ENCODE assay signal across 8 cellular contexts in the genomic region with DNA sequence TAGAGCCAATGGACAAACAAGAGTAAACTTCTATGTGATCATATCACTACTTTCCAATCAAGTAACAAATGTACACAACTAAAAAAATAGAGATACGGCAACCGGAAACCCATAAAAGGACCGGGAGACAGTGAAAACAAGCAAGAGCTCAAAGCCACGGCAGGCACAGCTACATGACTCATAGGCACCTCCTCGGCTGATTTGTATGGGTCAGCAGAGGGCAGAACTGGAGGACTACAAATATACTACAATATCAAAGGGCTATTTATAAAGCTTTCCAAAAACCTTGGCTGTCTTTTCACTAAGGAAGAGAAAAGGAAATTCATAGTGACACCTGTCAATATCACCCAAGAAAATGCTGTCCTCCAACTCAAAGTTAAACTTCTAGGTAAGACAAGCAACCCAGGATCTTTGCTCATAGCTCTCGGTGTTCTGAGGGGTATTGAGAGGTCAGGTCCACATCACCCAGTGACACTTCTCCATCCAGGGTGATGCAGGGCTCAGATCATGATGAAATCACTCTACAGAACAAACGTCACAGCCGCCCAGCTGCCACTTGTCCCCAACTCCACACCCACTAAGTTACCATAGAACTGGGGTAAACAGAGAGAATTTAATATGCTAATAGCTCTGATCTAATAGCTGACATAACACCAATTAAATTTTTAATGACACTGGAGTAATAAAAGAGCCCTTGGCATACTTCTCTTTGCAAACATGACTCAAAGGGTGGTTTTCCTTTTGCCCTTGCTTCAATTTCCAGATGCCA. TPM values are rescaled to one million over a fixed set of nuclear protein-coding genes. Genes with fewer than 3 reads are reported as not detected.
DNase-seq lines count a peak whose midpoint lies in the region; ATAC-seq and TF ChIP-seq lines count a peak whose summit lies in the region.

No MANE protein-coding gene starts in this region.

- no peaks in the 10 kb centered on the region for H4K20me1 ChIP-seq in Loucy (ENCODE audit: insufficient read depth, low read length, poor library complexity, severe bottlenecking)

- H3K36me3 Mint-ChIP-seq in Caco-2 (ENCODE audit: insufficient read depth, unreplicated experiment): peaks cover 24% of the 10 kb centered on the region
- peaks cover 27% of the 10 kb centered on the region for H3K36me3 Mint-ChIP-seq in activated CD4-positive, alpha-beta memory T cell treated with anti-CD3 and anti-CD28 coated beads for 36 hours

- H3K36me3 ChIP-seq in Caco-2 (ENCODE audit: control insufficient read depth, insufficient read depth, low read length): no peaks in the 10 kb centered on the region
- peaks cover 17% of the 10 kb centered on the region; the same call in 1 of the 2 replicates for H3K36me3 ChIP-seq in Loucy (ENCODE audit: insufficient read depth, low read length)
- peaks cover 0 to 6% of the 10 kb centered on the region in 2 experiments for H3K36me3 ChIP-seq in trophoblast cell (ENCODE audit: control insufficient read depth in 1 of 2, insufficient read depth in 2 of 2, low read length in 2 of 2)
- peaks cover 0 to 50% (median 6%) of the 10 kb centered on the region in 6 donors for H3K36me3 ChIP-seq in spleen

- H3K4ac ChIP-seq in trophoblast cell (ENCODE audit: low read depth, low read length): no peak overlapping the region

- no peak overlapping the region for H2BK120ac ChIP-seq in trophoblast cell (ENCODE audit: insufficient read depth, low read length, poor library complexity)

- no peaks in the 10 kb centered on the region for H3K9me2 ChIP-seq in Loucy (replicated peaks; ENCODE audit: low read depth, low read length)

- H4K8ac ChIP-seq in trophoblast cell (ENCODE audit: low read depth, low read length): no peak overlapping the region

- H2BK12ac ChIP-seq in trophoblast cell (ENCODE audit: low read length): no peak overlapping the region

- H4K12ac ChIP-seq in trophoblast cell (ENCODE audit: low read depth, low read length): no peak overlapping the region

- peak overlapping the region; percentile 12 for H3K4me3 Mint-ChIP-seq in Caco-2 (ENCODE audit: unreplicated experiment)
- H3K4me3 Mint-ChIP-seq in activated CD4-positive, alpha-beta memory T cell treated with anti-CD3 and anti-CD28 coated beads for 36 hours: no peak overlapping the region

- no peaks in the 10 kb centered on the region for H3K79me1 ChIP-seq in trophoblast cell (ENCODE audit: low read length)

- intact Hi-C loops in Caco-2 (cut with micrococcal nuclease; ENCODE audit: unreplicated experiment) (loop anchor here (1.0 to 5.0 kb wide), 2 partner anchors 42 to 86 kb away; partner anchors contain the start of genes HBEGF and PFDN1), spleen (cut with DNase I; ENCODE audit: low total_unique reads) (no loop called here)
- intact Hi-C loops in activated CD4-positive, alpha-beta memory T cell treated with anti-CD3 and anti-CD28 coated beads for 36 hours (cut with micrococcal nuclease): no loop called here

- H3K27ac ChIP-seq in trophoblast cell (ENCODE audit: low read depth, low read length): no peak overlapping the region
- peak overlapping the region in 3 of 8 donors; percentile 2 to 32 (median 24) for H3K27ac ChIP-seq in spleen

- H3K9me3 ChIP-seq in Caco-2 (no peaks in the 10 kb centered on the region), Loucy (ENCODE audit: insufficient read depth, low read depth, low read length) (no peaks in the 10 kb centered on the region), trophoblast cell (ENCODE audit: insufficient read depth, low read depth, low read length) (no peaks in the 10 kb centered on the region), spleen (no peaks in the 10 kb centered on the region)

- H3K23ac ChIP-seq in trophoblast cell (ENCODE audit: low read length): no peak overlapping the region

- H3K4me2 ChIP-seq in Loucy (ENCODE audit: low read depth, low read length, poor library complexity, severe bottlenecking) (peak overlapping the region; percentile 47), trophoblast cell (ENCODE audit: low read length) (no peak overlapping the region)

- H3K4me3 ChIP-seq in Caco-2 (ENCODE audit: low read depth, low read length) (no peak overlapping the region), Loucy (ENCODE audit: low read length, poor library complexity, severe bottlenecking) (peak overlapping the region; percentile 28), trophoblast cell (ENCODE audit: low read depth, low read length) (no peak overlapping the region), spleen (no peak overlapping the region)

- WGBS in trophoblast cell (ENCODE audit: extremely low coverage, insufficient coverage, insufficient read length): no CpG with 5 or more reads among the region's 8 CpGs
- WGBS in spleen, 5 donors: 46 to 72% (median 55%) methylated on average over 8 of the region's 8 CpGs

- H3K79me2 ChIP-seq in Loucy (ENCODE audit: insufficient read depth, low read length): peaks cover 11% of the 10 kb centered on the region; the same call in 1 of the 2 replicates
- no peaks in the 10 kb centered on the region for H3K79me2 ChIP-seq in trophoblast cell (ENCODE audit: control insufficient read depth, insufficient read depth, low read length, poor library complexity)

- H3K18ac ChIP-seq in trophoblast cell (ENCODE audit: low read length): no peak overlapping the region

- H3K4me1 ChIP-seq in Caco-2 (peaks cover 11% of the 10 kb centered on the region), Loucy (ENCODE audit: insufficient read depth, low read length, poor library complexity, severe bottlenecking) (no peaks in the 10 kb centered on the region), trophoblast cell (ENCODE audit: control insufficient read depth in 1 of 2, insufficient read depth in 2 of 2, low read length in 2 of 2) (peaks cover 2 to 4% of the 10 kb centered on the region in 2 experiments), spleen (peaks cover 0 to 40% (median 11%) of the 10 kb centered on the region in 6 donors)

- no peak for TF ChIP-seq POLR2A in spleen (IDR thresholded peaks at IDR 0.05)

- H3F3A ChIP-seq in Loucy (ENCODE audit: low read depth): no peaks in the 10 kb centered on the region

- no TSS peak for BruUV-seq in Caco-2 (replicated peaks; lab: Mats Ljungman, UMichigan)

- H4K91ac ChIP-seq in trophoblast cell (ENCODE audit: low read depth, low read length): no peak overlapping the region

- peak in 1 of 2 experiments; percentile 11 for TF ChIP-seq CTCF in Caco-2 (IDR thresholded peaks at IDR 0.05; ENCODE audit: insufficient read depth in 1 of 2, low read depth in 1 of 2, low read length in 1 of 2, severe bottlenecking in 1 of 2, unreplicated experiment in 1 of 2)
- no peak for TF ChIP-seq CTCF in Loucy (conservative IDR thresholded peaks at IDR 0.05; ENCODE audit: low read length)
- TF ChIP-seq CTCF in spleen (IDR thresholded peaks at IDR 0.05 in 8 of 11, conservative IDR thresholded peaks at IDR 0.05 in 3 of 11): no peak

- no peak for ATAC-seq in HG03439 (IDR thresholded peaks at IDR 0.05; ENCODE audit: unreplicated experiment)

- no peaks in the 10 kb centered on the region for H3K9me3 Mint-ChIP-seq in Caco-2 (ENCODE audit: unreplicated experiment)
- no peaks in the 10 kb centered on the region for H3K9me3 Mint-ChIP-seq in activated CD4-positive, alpha-beta memory T cell treated with anti-CD3 and anti-CD28 coated beads for 36 hours

- H3K27ac Mint-ChIP-seq in Caco-2 (ENCODE audit: unreplicated experiment): peak overlapping the region; percentile 64
- peak overlapping the region; percentile 6 for H3K27ac Mint-ChIP-seq in activated CD4-positive, alpha-beta memory T cell treated with anti-CD3 and anti-CD28 coated beads for 36 hours

- POLR2A ChIA-PET in Caco-2 (lab: Charles Lee): interaction anchor here (0.5 to 1.5 kb wide), 5 partner anchors 37 to 386 kb away, joined by 3 to 15 read pairs (median 5); partner anchors contain the start of genes HBEGF, IK, NDUFA2 and PFDN1
- POLR2A ChIA-PET in activated CD4-positive, alpha-beta memory T cell treated with anti-CD3 and anti-CD28 coated beads for 36 hours (lab: Charles Lee): interaction anchor here (0.6 to 2.2 kb wide), 2 partner anchors 10 to 17 kb away, joined by 3 to 7 read pairs; no protein-coding TSS in a partner anchor

- no peak overlapping the region for H2AK5ac ChIP-seq in trophoblast cell (ENCODE audit: low read length)

- no peak overlapping the region for H2AFZ ChIP-seq in Loucy (ENCODE audit: low read length)
- H2AFZ ChIP-seq in trophoblast cell (ENCODE audit: insufficient read depth, low read length, poor library complexity): no peak overlapping the region

- no peaks in the 10 kb centered on the region for H3K27me3 Mint-ChIP-seq in Caco-2 (ENCODE audit: insufficient read depth, unreplicated experiment)
- H3K27me3 Mint-ChIP-seq in activated CD4-positive, alpha-beta memory T cell treated with anti-CD3 and anti-CD28 coated beads for 36 hours: no peaks in the 10 kb centered on the region

- peaks cover 35% of the 10 kb centered on the region for H3K4me1 Mint-ChIP-seq in Caco-2 (ENCODE audit: low read depth, unreplicated experiment)
- H3K4me1 Mint-ChIP-seq in activated CD4-positive, alpha-beta memory T cell treated with anti-CD3 and anti-CD28 coated beads for 36 hours (ENCODE audit: low read depth): peaks cover 62% of the 10 kb centered on the region

- CTCF ChIA-PET in Caco-2 (lab: Charles Lee): interaction anchor here (0.6 to 2.0 kb wide), 9 partner anchors 17 to 139 kb away, joined by 3 to 39 read pairs (median 5); partner anchors contain the start of genes HBEGF and PFDN1
- CTCF ChIA-PET in activated CD4-positive, alpha-beta memory T cell treated with anti-CD3 and anti-CD28 coated beads for 36 hours (lab: Charles Lee): interaction anchor here (0.5 to 3.6 kb wide), 10 partner anchors 10 to 1162 kb away, joined by 3 to 22 read pairs (median 6); partner anchors contain the start of gene HBEGF

- H3K14ac ChIP-seq in trophoblast cell (ENCODE audit: low read length): no peak overlapping the region

- DNase-seq in Caco-2 (peak; percentile 73 to 76), globus pallidus (ENCODE audit: low spot score) (peak; percentile 86), trophoblast cell (peak; percentile 33 to 58), GM19240 (ENCODE audit: insufficient read length, low spot score) (no peak), spleen (no peak)
- DNase-seq in activated CD4-positive, alpha-beta memory T cell treated with anti-CD3 and anti-CD28 coated beads for 36 hours: peak; percentile 51

- H3K9ac ChIP-seq in Loucy (ENCODE audit: low read depth, low read length, poor library complexity, severe bottlenecking) (no peak overlapping the region), trophoblast cell (ENCODE audit: low read length) (no peak overlapping the region)

- no peak overlapping the region for H2BK5ac ChIP-seq in trophoblast cell (ENCODE audit: low read depth, low read length, poor library complexity)

- H3K27me3 ChIP-seq in Caco-2 (replicated peaks; ENCODE audit: control insufficient read depth, insufficient read depth, low read length) (no peaks in the 10 kb centered on the region), Loucy (ENCODE audit: insufficient read depth, low read length, poor library complexity, severe bottlenecking) (no peaks in the 10 kb centered on the region), trophoblast cell (ENCODE audit: insufficient read depth, low read length) (no peaks in the 10 kb centered on the region), spleen (replicated peaks in 1 of 7) (no peaks in the 10 kb centered on the region)

RNA-seq across cellular contexts. Expression of gene PFDN1, which starts 41.3 kb away (rescaled TPM):
- total RNA-seq in Caco-2 (2022) (81.1 and 82.3 TPM in 2 replicates), spleen (10 to 100 TPM; 38.0 to 77.3 (median 41.2) TPM)
- total RNA-seq in activated CD4-positive, alpha-beta memory T cell treated with anti-CD3 and anti-CD28 coated beads for 36 hours: 10 to 100 TPM; 50.1 to 54.6 TPM
- 210 and 218 TPM in 2 replicates for polyA plus RNA-seq in trophoblast cell (2013)
- 10 to 100 TPM; 62.8 to 82.1 (median 77.9) TPM for polyA plus RNA-seq in spleen

Comparison
In these comparisons a context has a peak if more than half of its experiments do, and no peak if none do; other contexts are left out.
1. DNase-seq: peak in Caco-2 (2 of 2), activated CD4-positive, alpha-beta memory T cell treated with anti-CD3 and anti-CD28 coated beads for 36 hours (single experiment), globus pallidus (single experiment) and trophoblast cell (2 of 2); none in GM19240 (single experiment) and spleen (single experiment).